Comparison of ENCODE assay signal across 8 cellular contexts in genomic region chr12:106138279-106138645, GRCh38. TPM values are rescaled to one million over a fixed set of nuclear protein-coding genes. Genes with fewer than 3 reads are reported as not detected.
A peak's percentile ranks its signal among the peaks of the same experiment; 100 is the strongest.
DNase-seq lines count a peak whose midpoint lies in the region; ATAC-seq and TF ChIP-seq lines count a peak whose summit lies in the region.

No MANE protein-coding gene starts in this region.

- H3K9me3 ChIP-seq in ES-I3 (ENCODE audit: control insufficient read depth, insufficient read depth, low read length) (no peaks in the 10 kb centered on the region), SJSA1 (replicated peaks) (0 out of 2 replicates have a peak, but pooled peaks cover 2% of the 10 kb centered on the region), parathyroid adenoma (ENCODE audit: control insufficient read depth, low read length) (no peaks in the 10 kb centered on the region)

- ATAC-seq in HG02840 (IDR thresholded peaks at IDR 0.05; ENCODE audit: low FRiP score, unreplicated experiment) (no peak), HG03108 (IDR thresholded peaks at IDR 0.05; ENCODE audit: unreplicated experiment) (no peak)

- H3K27me3 ChIP-seq in SJSA1 (replicated peaks) (no peaks in the 10 kb centered on the region), parathyroid adenoma (ENCODE audit: control insufficient read depth, insufficient read depth, low read length) (no peaks in the 10 kb centered on the region)

- H3K9ac ChIP-seq in ES-I3 (ENCODE audit: low read depth, low read length) (peak overlapping the region; percentile 62), parathyroid adenoma (peak overlapping the region; percentile 71)

- TF ChIP-seq CTCF in fibroblast of mammary gland (conservative IDR thresholded peaks at IDR 0.05; ENCODE audit: control insufficient read depth, insufficient read depth, low read depth, low read length) = no peak
- TF ChIP-seq CTCF in parathyroid adenoma (IDR thresholded peaks at IDR 0.05) = no peak

- no peaks in the 10 kb centered on the region for H3K36me3 ChIP-seq in ES-I3 (ENCODE audit: insufficient read depth, low read length)
- peaks cover 41% of the 10 kb centered on the region for H3K36me3 ChIP-seq in SJSA1
- no peaks in the 10 kb centered on the region for H3K36me3 ChIP-seq in parathyroid adenoma (ENCODE audit: control insufficient read depth, insufficient read depth, low read length)

- DNase-seq in SJSA1 (ENCODE audit: low read depth in 1 of 2, low spot score in 2 of 2) (no peak), fibroblast of mammary gland (ENCODE audit: low read depth) (no peak), HuH-7 (ENCODE audit: low spot score) (no peak), T1000 (lab: John Stamatoyannopoulos, UW) (no peak)

- peak overlapping the region; percentile 88 for H2AFZ ChIP-seq in parathyroid adenoma

- H3K4me3 ChIP-seq in SJSA1 (peak overlapping the region; percentile 95), fibroblast of mammary gland (ENCODE audit: control insufficient read depth, low read depth, low read length) (peak overlapping the region; percentile 38), parathyroid adenoma (ENCODE audit: low read depth, low read length) (peak overlapping the region; percentile 88)

- H3K27ac ChIP-seq in SJSA1 (peak overlapping the region; percentile 99), parathyroid adenoma (peak overlapping the region; percentile 99)

- peaks cover 60% of the 10 kb centered on the region for H3K79me2 ChIP-seq in parathyroid adenoma

- H3K4me1 ChIP-seq in ES-I3 (ENCODE audit: insufficient read depth, low read length) = peaks cover 40% of the 10 kb centered on the region
- H3K4me1 ChIP-seq in SJSA1 (replicated peaks) = peaks cover 70% of the 10 kb centered on the region
- peaks cover 38% of the 10 kb centered on the region for H3K4me1 ChIP-seq in parathyroid adenoma

- H3K4me2 ChIP-seq in parathyroid adenoma (ENCODE audit: low read length) = peak overlapping the region; percentile 71

RNA-seq across cellular contexts. Expression of gene NUAK1, which starts 0.5 kb away (rescaled TPM):
- total RNA-seq in SJSA1 (2014; rRNA removed; shearing (Covaris generic)) = 48.9 and 60.6 TPM in 2 replicates

Comparison
In these comparisons a context has a peak if more than half of its experiments do, and no peak if none do; other contexts are left out.
1. H3K4me3 ChIP-seq: peak in every context shown above with its lines; median percentile 95 in SJSA1; 88 in parathyroid adenoma; 38 in fibroblast of mammary gland.